Comparison of ENCODE assay signal across 10 cellular contexts in genomic region chr17:77212081-77212832, GRCh38.
A peak's percentile ranks its signal among the peaks of the same experiment; 100 is the strongest.
DNase-seq lines count a peak whose midpoint lies in the region; ATAC-seq and TF ChIP-seq lines count a peak whose summit lies in the region.
"Had no signal": no experiment of that assay in that cellular context is flagged by ENCODE, and none has a peak within 500 bp of the region (broad histone marks: within the 10 kb centered on the region; RNA-seq: fewer than 3 reads in every experiment).

No MANE protein-coding gene starts in this region.

- no peak for DNase-seq in left ventricle myocardium inferior
- no peak for DNase-seq in Right ventricle myocardium superior
- DNase-seq in caudate nucleus (lab: John Stamatoyannopoulos, UW): peak in 2 of 61 donors; percentile 26 to 38
- no peak for DNase-seq in upper lobe of left lung
- no peak for DNase-seq in NCI-H1048 (lab: John Stamatoyannopoulos, UW)
- no peak for DNase-seq in DMS79 treated with DMSO at 0.1 percent for 48 hours (lab: John Stamatoyannopoulos, UW)
- no peak for DNase-seq in OCI-M1 (lab: John Stamatoyannopoulos, UW)
- DNase-seq: ACHN had no signal

- H3K4me3 ChIP-seq in left ventricle myocardium inferior: no peak overlapping the region
- no peak overlapping the region for H3K4me3 ChIP-seq in upper lobe of left lung
- H3K4me3 ChIP-seq: lung had no signal

- H3K27me3 ChIP-seq in left ventricle myocardium inferior (ENCODE audit: low read depth): no peaks in the 10 kb centered on the region
- H3K27me3 ChIP-seq in upper lobe of left lung: no peaks in the 10 kb centered on the region

- H3K4me1 ChIP-seq in left ventricle myocardium inferior (peaks cover 90% of the 10 kb centered on the region), upper lobe of left lung (peaks cover 25 to 50% (median 44%) of the 10 kb centered on the region in 4 donors)

- peaks cover 89% of the 10 kb centered on the region for H3K36me3 ChIP-seq in left ventricle myocardium inferior
- peaks cover 50 to 93% (median 81%) of the 10 kb centered on the region in 4 donors for H3K36me3 ChIP-seq in upper lobe of left lung

- no peaks in the 10 kb centered on the region for H3K9me3 ChIP-seq in left ventricle myocardium inferior (replicated peaks)
- no peaks in the 10 kb centered on the region for H3K9me3 ChIP-seq in upper lobe of left lung

- ATAC-seq in Right ventricle myocardium superior (ENCODE audit: poor library complexity) (no peak), HG03196 (IDR thresholded peaks at IDR 0.05; ENCODE audit: unreplicated experiment) (peak; percentile 80), upper lobe of left lung (ENCODE audit: low FRiP score in 2 of 2) (no peak)

- 85 to 92% methylated on average over 21 of the region's 21 CpGs for WGBS in upper lobe of left lung, 2 donors

- H3K27ac ChIP-seq in left ventricle myocardium inferior (replicated peaks): peak overlapping the region; percentile 64
- peak overlapping the region; percentile 93 for H3K27ac ChIP-seq in caudate nucleus (ENCODE audit: low read depth, low read length)
- peak overlapping the region in 3 of 4 donors; percentile 38 to 77 (median 46) for H3K27ac ChIP-seq in upper lobe of left lung

- TF ChIP-seq CTCF in left ventricle myocardium inferior (IDR thresholded peaks at IDR 0.05; ENCODE audit: borderline replicate concordance) (no peak), upper lobe of left lung (IDR thresholded peaks at IDR 0.05) (no peak)

- TF ChIP-seq EP300 in upper lobe of left lung (IDR thresholded peaks at IDR 0.05): no peak

- no peak for TF ChIP-seq POLR2A in upper lobe of left lung (IDR thresholded peaks at IDR 0.05)

- intact Hi-C loops in left ventricle myocardium inferior (cut with micrococcal nuclease): no loop called here
- intact Hi-C loops in Right ventricle myocardium superior (cut with DNase I): no loop called here
